In genomic region chr13:50843256-50844043, GRCh38 we compare ENCODE assay signal across 1 cellular context.
TF ChIP-seq lines count a peak whose summit lies in the region.

Gene DLEU7, minus strand, starts transcription at chr13:50843692. Its CDS starts 46 bp downstream, at chr13:50843646.

TF ChIP-seq in SK-N-SH treated with all-trans-retinoic acid at 6 μM for 48 hours, 23 proteins besides CTCF, POLR2A, EP300 and RAD21 (continued from another document):
- TF ChIP-seq TSHZ2 (CRISPR knock-in tag; IDR thresholded peaks at IDR 0.05) (no peak), GLIS3 (CRISPR knock-in tag; IDR thresholded peaks at IDR 0.05) (no peak), TCF4 (CRISPR knock-in tag; IDR thresholded peaks at IDR 0.05; ENCODE audit: borderline replicate concordance) (no peak)
